ENCODE assay signal across 8 cellular contexts in genomic region chr9:132944294-132945185, GRCh38. TPM values are rescaled to one million over a fixed set of nuclear protein-coding genes. Genes with fewer than 3 reads are reported as not detected.
DNase-seq lines count a peak whose midpoint lies in the region; ATAC-seq and TF ChIP-seq lines count a peak whose summit lies in the region.

Gene TSC1 (minus strand): TSS chr9:132944616. CDS start chr9:132928872, 15,744 bp downstream.

- no peaks in the 10 kb centered on the region for H3K27me3 Mint-ChIP-seq in effector memory CD8-positive, alpha-beta T cell
- H3K27me3 Mint-ChIP-seq in memory B cell = no peaks in the 10 kb centered on the region

- TF ChIP-seq CTCF in C4-2B (conservative IDR thresholded peaks at IDR 0.05) = no peak

- H3K4me1 Mint-ChIP-seq in effector memory CD8-positive, alpha-beta T cell (ENCODE audit: low read depth in 2 of 2) = peaks cover 21 to 22% of the 10 kb centered on the region in 2 donors
- H3K4me1 Mint-ChIP-seq in memory B cell = peaks cover 19% of the 10 kb centered on the region

- DNase-seq in HT1080 (ENCODE audit: low read depth) = peak; percentile 87
- peak; percentile 91 to 96 for DNase-seq in NOMO-1 (lab: John Stamatoyannopoulos, UW; ENCODE audit: unreplicated experiment in 2 of 2)
- DNase-seq in activated CD8-positive, alpha-beta memory T cell treated with anti-CD3 and anti-CD28 coated beads for 4 hours (ENCODE audit: low read depth in 2 of 2) = peak; percentile 94 to 98
- peak; percentile 94 to 96 (median 95) for DNase-seq in effector memory CD8-positive, alpha-beta T cell
- DNase-seq in memory B cell (ENCODE audit: low spot score in 2 of 2) = peak; percentile 95 to 96
- DNase-seq in stimulated activated CD8-positive, alpha-beta memory T cell treated with anti-CD3 and anti-CD28 coated beads, Interleukin-12 subunit alpha, Interleukin-12 subunit beta, amount 100 ng/mL, for 1 hour (ENCODE audit: low read depth) = peak; percentile 96

- peak within 1 kb of the TSS; percentile 80 for H3K27ac ChIP-seq in C4-2B

- peaks cover 10% of the 10 kb centered on the region for H3K36me3 Mint-ChIP-seq in effector memory CD8-positive, alpha-beta T cell (ENCODE audit: insufficient read depth)
- H3K36me3 Mint-ChIP-seq in memory B cell = no peaks in the 10 kb centered on the region

- peak; percentile 61 for ATAC-seq in GM19467 (IDR thresholded peaks at IDR 0.05; ENCODE audit: unreplicated experiment)
- peak; percentile 89 for ATAC-seq in effector memory CD8-positive, alpha-beta T cell (replicated peaks)
- ATAC-seq in memory B cell (ENCODE audit: low read depth) = peak; percentile 87

- H3K4me3 Mint-ChIP-seq in effector memory CD8-positive, alpha-beta T cell = peak within 1 kb of the TSS; percentile 96 to 98
- peak within 1 kb of the TSS; percentile 87 for H3K4me3 Mint-ChIP-seq in memory B cell

- H3K27ac Mint-ChIP-seq in effector memory CD8-positive, alpha-beta T cell = peak within 1 kb of the TSS; percentile 100
- H3K27ac Mint-ChIP-seq in memory B cell = peak within 1 kb of the TSS; percentile 98

- peaks cover 0 to 3% of the 10 kb centered on the region in 2 donors for H3K9me3 Mint-ChIP-seq in effector memory CD8-positive, alpha-beta T cell
- H3K9me3 Mint-ChIP-seq in memory B cell = peaks cover 1% of the 10 kb centered on the region

RNA-seq across cellular contexts. Expression of gene TSC1, which starts in this region (rescaled TPM):
- 16.6 and 18.3 TPM in 2 replicates for total RNA-seq in HT1080 (2014; rRNA removed; shearing (Covaris generic))
- polyA plus RNA-seq in HT1080 (2015; cell fraction: cytosol; rRNA removed) = 12.1 and 15.3 TPM in 2 replicates
- polyA plus RNA-seq in HT1080 (2015; cell fraction: nucleus; rRNA removed) = 54.3 and 55.2 TPM in 2 replicates

Comparison
In these comparisons a context has a peak if more than half of its experiments do, and no peak if none do; other contexts are left out.
1. Peak in every context shown above with its lines: DNase-seq, ATAC-seq and H3K27ac ChIP-seq.